ENCODE assay signal across 17 cellular contexts in genomic region chr2:149200109-149200520, GRCh38.
A peak's percentile ranks its signal among the peaks of the same experiment; 100 is the strongest.
DNase-seq lines count a peak whose midpoint lies in the region; ATAC-seq and TF ChIP-seq lines count a peak whose summit lies in the region.
"Had no signal": no experiment of that assay in that cellular context is flagged by ENCODE, and none has a peak within 500 bp of the region (broad histone marks: within the 10 kb centered on the region; RNA-seq: fewer than 3 reads in every experiment).

No MANE protein-coding gene starts in this region.

- no peak overlapping the region for H3K4me3 ChIP-seq in body of pancreas
- H3K4me3 ChIP-seq in right lobe of liver, result no peak overlapping the region
- H3K4me3 ChIP-seq: adrenal gland, coronary artery, lower lobe of right lung had no signal

- no peaks in the 10 kb centered on the region for H3K27me3 ChIP-seq in body of pancreas
- H3K27me3 ChIP-seq in right lobe of liver, result no peaks in the 10 kb centered on the region
- H3K27me3 ChIP-seq: adrenal gland had no signal

- H3K9me3 ChIP-seq in body of pancreas (no peaks in the 10 kb centered on the region), right lobe of liver (no peaks in the 10 kb centered on the region)
- H3K9me3 ChIP-seq: adrenal gland, lower lobe of right lung had no signal

- peaks cover 22% of the 10 kb centered on the region for H3K4me1 ChIP-seq in body of pancreas
- no peaks in the 10 kb centered on the region for H3K4me1 ChIP-seq in right lobe of liver
- H3K4me1 ChIP-seq: adrenal gland, lower lobe of right lung had no signal

- DNase-seq in GM03348 (ENCODE audit: low spot score), result peak; percentile 12
- DNase-seq in LHCN-M2 (ENCODE audit: low read depth), result peak; percentile 42
- DNase-seq in body of pancreas, result peak in 3 of 4 donors; percentile 5 to 15 (median 6)
- no peak for DNase-seq in left colon
- DNase-seq in activated gamma-delta T cell treated with Interleukin-2 at 50 U/mL for 16 hours, result no peak
- DNase-seq in right lobe of liver, result no peak
- DNase-seq: activated CD4-positive, alpha-beta T cell treated with anti-CD3 and anti-CD28 coated beads for 36 hours; adrenal gland; CD4-positive, alpha-beta T cell; lower lobe of right lung; NCI-H1436 treated with DMSO at 0.1 percent for 48 hours; NCI-H526; stimulated activated CD4-positive, alpha-beta T cell treated with anti-CD3 and anti-CD28 coated beads, Interleukin-4, amount 100 ng/mL, for 1 hour; trophoblast cell had no signal

- H3K27ac ChIP-seq in body of pancreas (no peak overlapping the region), right lobe of liver (no peak overlapping the region)
- H3K27ac ChIP-seq: adrenal gland, coronary artery, lower lobe of right lung had no signal

- ATAC-seq in body of pancreas, result peak; percentile 66
- ATAC-seq in left colon, result peak; percentile 96
- ATAC-seq in HG02852 (IDR thresholded peaks at IDR 0.05; ENCODE audit: unreplicated experiment), result no peak
- ATAC-seq in right lobe of liver, result no peak
- ATAC-seq: activated CD4-positive, alpha-beta T cell treated with anti-CD3 and anti-CD28 coated beads for 36 hours; lower lobe of right lung; natural killer cell treated with Interleukin-12 subunit alpha and Interleukin-12 subunit beta and Interleukin-15 and Interleukin-18, amount 100 ng/mL, for 72 hours had no signal

- TF ChIP-seq CTCF in body of pancreas (IDR thresholded peaks at IDR 0.05) (no peak), right lobe of liver (IDR thresholded peaks at IDR 0.05) (no peak)

- no peak for TF ChIP-seq POLR2A in body of pancreas (IDR thresholded peaks at IDR 0.05)
- no peak for TF ChIP-seq POLR2A in right lobe of liver (IDR thresholded peaks at IDR 0.05)

- H3K36me3 ChIP-seq in body of pancreas (replicated peaks in 1 of 2; ENCODE audit: insufficient read depth in 1 of 2, low read depth in 2 of 2), result no peaks in the 10 kb centered on the region
- no peaks in the 10 kb centered on the region for H3K36me3 ChIP-seq in right lobe of liver
- H3K36me3 ChIP-seq: adrenal gland, lower lobe of right lung had no signal

- intact Hi-C loops in body of pancreas (cut with DNase I), result no loop called here
- intact Hi-C loops in left colon (cut with DNase I, micrococcal nuclease), result no loop called here
- intact Hi-C loops in right lobe of liver (cut with DNase I), result no loop called here

Comparison
In these comparisons a context has a peak if more than half of its experiments do, and no peak if none do; other contexts are left out.
1. DNase-seq: peak in GM03348 (single experiment), LHCN-M2 (single experiment) and body of pancreas (3 of 4); none in left colon (0 of 2), activated gamma-delta T cell treated with Interleukin-2 at 50 U/mL for 16 hours (single experiment) and right lobe of liver (0 of 3).
2. ATAC-seq: peak in body of pancreas (single experiment) and left colon (single experiment); none in HG02852 (single experiment) and right lobe of liver (0 of 4).